ENCODE assay signal across 34 cellular contexts in the genomic region with DNA sequence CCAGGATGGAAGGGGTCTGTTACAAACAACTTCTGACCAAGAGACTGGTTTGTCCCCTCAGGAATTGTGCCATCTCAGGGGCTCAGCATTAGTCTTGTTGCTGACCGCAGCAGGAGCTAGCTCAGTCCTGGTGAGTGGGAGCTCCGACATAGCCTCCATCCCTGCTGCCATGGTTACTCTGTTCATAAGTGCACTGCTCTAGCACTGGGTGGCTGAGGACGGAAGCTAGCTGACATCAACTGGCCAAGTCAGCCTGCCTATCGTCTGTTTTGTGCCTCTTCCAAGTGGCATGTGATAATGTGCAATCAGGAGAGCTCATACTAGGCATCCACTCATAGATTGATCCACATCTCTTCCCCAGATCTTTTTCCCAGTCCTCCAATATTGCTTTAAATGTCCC. TPM values are rescaled to one million over a fixed set of nuclear protein-coding genes. Genes with fewer than 3 reads are reported as not detected.
"Had no signal": no experiment of that assay in that cellular context is flagged by ENCODE, and none has a peak within 500 bp of the region (broad histone marks: within the 10 kb centered on the region; RNA-seq: fewer than 3 reads in every experiment).

No MANE protein-coding gene starts in this region.

- FAIRE-seq: frontal cortex had no signal

- DNase-seq: activated B cell treated with CpG ODN at 0.5 μM for 24 hours; activated CD4-positive, alpha-beta T cell treated with anti-CD3 and anti-CD28 coated beads for 48 hours; activated CD4-positive, alpha-beta T cell treated with anti-CD3 and anti-CD28 coated beads, Interleukin-2, amount 50 U/mL, for 1 hour; activated CD4-positive, alpha-beta T cell treated with anti-CD3 and anti-CD28 coated beads, Interleukin-2, amount 50 U/mL, for 48 hours; activated CD8-positive, alpha-beta memory T cell treated with anti-CD3 and anti-CD28 coated beads for 24 hours; activated CD8-positive, alpha-beta T cell treated with anti-CD3 and anti-CD28 coated beads for 36 hours; activated effector memory CD4-positive, alpha-beta T cell treated with Interleukin-2 at 50 U/mL for 16 hours; activated gamma-delta T cell treated with Interleukin-2 at 50 U/mL for 16 hours; activated naive CD4-positive, alpha-beta T cell treated with anti-CD3 and anti-CD28 coated beads, Interleukin-2, amount 50 U/mL, for 16 hours; activated naive CD4-positive, alpha-beta T cell treated with Interleukin-2 at 50 U/mL for 16 hours; activated T-cell treated with anti-CD3 and anti-CD28 coated beads, Interleukin-2, amount 50 U/mL, for 4 hours; adrenal gland; amygdala; aorta; body of pancreas; central memory CD4-positive, alpha-beta T cell; cerebellar nuclear complex; colonic mucosa; effector memory CD4-positive, alpha-beta T cell; erythroblast; esophagus squamous epithelium; head of caudate nucleus; T-helper 1 cell; T-helper 17 cell; T1000; WERI-Rb-1 had no signal

- H3K36me3 Mint-ChIP-seq: activated naive CD8-positive, alpha-beta T cell had no signal

- ATAC-seq: activated CD4-positive, CD25-positive, alpha-beta regulatory T cell treated with anti-CD3 and anti-CD28 coated beads, Interleukin-2, amount 50 U/mL, for 24 hours; activated CD8-positive, alpha-beta T cell treated with anti-CD3 and anti-CD28 coated beads for 36 hours; activated T-cell treated with anti-CD3 and anti-CD28 coated beads, Interleukin-2, amount 50 U/mL, for 4 hours; activated T-helper 17 cell treated with anti-CD3 and anti-CD28 coated beads, Interleukin-2, amount 50 U/mL, for 72 hours; body of pancreas; T-helper 17 cell had no signal

- H3K4me3 Mint-ChIP-seq: activated B cell treated with CpG ODN at 0.5 μM for 24 hours; activated CD8-positive, alpha-beta T cell treated with anti-CD3 and anti-CD28 coated beads for 36 hours; activated naive CD8-positive, alpha-beta T cell; activated T-cell treated with anti-CD3 and anti-CD28 coated beads, Interleukin-2, amount 50 U/mL, for 4 hours; activated T-helper 17 cell treated with anti-CD3 and anti-CD28 coated beads, Interleukin-2, amount 50 U/mL, for 72 hours; T-helper 17 cell; T-helper 2 cell treated with Interferon-gamma antibody and Interleukin-4, amounts not matched to agents 5 μg/mL and 100 μg/mL, for 36 hours had no signal

- H3K36me3 ChIP-seq: adrenal gland, colonic mucosa, esophagus squamous epithelium, WERI-Rb-1 had no signal

- H3K27ac ChIP-seq: adrenal gland, body of pancreas, colonic mucosa, esophagus squamous epithelium, WERI-Rb-1 had no signal

- H3K4me1 Mint-ChIP-seq: activated B cell treated with CpG ODN at 0.5 μM for 24 hours; activated T-helper 17 cell treated with anti-CD3 and anti-CD28 coated beads, Interleukin-2, amount 50 U/mL, for 72 hours; T-helper 17 cell had no signal

- H3K4me3 ChIP-seq: adrenal gland, body of pancreas, colonic mucosa, esophagus squamous epithelium had no signal

- H3K9me3 ChIP-seq: adrenal gland, body of pancreas, colonic mucosa, esophagus squamous epithelium had no signal

- H3K27me3 ChIP-seq: adrenal gland, body of pancreas, colonic mucosa had no signal

- H3K9me3 Mint-ChIP-seq: activated B cell treated with CpG ODN at 0.5 μM for 24 hours; activated CD8-positive, alpha-beta T cell treated with anti-CD3 and anti-CD28 coated beads for 36 hours; activated T-cell treated with anti-CD3 and anti-CD28 coated beads, Interleukin-2, amount 50 U/mL, for 4 hours; activated T-helper 17 cell treated with anti-CD3 and anti-CD28 coated beads, Interleukin-2, amount 50 U/mL, for 72 hours; T-helper 2 cell treated with Interferon-gamma antibody and Interleukin-4, amounts not matched to agents 5 μg/mL and 100 μg/mL, for 36 hours had no signal

- H3K27ac Mint-ChIP-seq: activated B cell treated with CpG ODN at 0.5 μM for 24 hours; activated CD8-positive, alpha-beta T cell treated with anti-CD3 and anti-CD28 coated beads for 36 hours; activated naive CD8-positive, alpha-beta T cell; activated T-helper 17 cell treated with anti-CD3 and anti-CD28 coated beads, Interleukin-2, amount 50 U/mL, for 72 hours; T-helper 17 cell; T-helper 2 cell treated with Interferon-gamma antibody and Interleukin-4, amounts not matched to agents 5 μg/mL and 100 μg/mL, for 36 hours had no signal

- H3K4me1 ChIP-seq: adrenal gland, colonic mucosa, esophagus squamous epithelium had no signal

RNA-seq across cellular contexts. Expression of a gene that starts 7.5 kb away (rescaled TPM):
- total RNA-seq: activated B cell treated with CpG ODN at 0.5 μM for 24 hours; activated CD8-positive, alpha-beta T cell treated with anti-CD3 and anti-CD28 coated beads for 36 hours; activated T-cell treated with anti-CD3 and anti-CD28 coated beads, Interleukin-2, amount 50 U/mL, for 4 hours; activated T-helper 17 cell treated with anti-CD3 and anti-CD28 coated beads, Interleukin-2, amount 50 U/mL, for 72 hours; aorta; body of pancreas; dermis microvascular lymphatic vessel endothelial cell; esophagus squamous epithelium; fibroblast of lung; fibroblast of villous mesenchyme; T-helper 17 cell had no signal
- polyA plus RNA-seq: aorta, fibroblast of lung had no signal
